ENCODE assay signal across 21 cellular contexts in the genomic region with DNA sequence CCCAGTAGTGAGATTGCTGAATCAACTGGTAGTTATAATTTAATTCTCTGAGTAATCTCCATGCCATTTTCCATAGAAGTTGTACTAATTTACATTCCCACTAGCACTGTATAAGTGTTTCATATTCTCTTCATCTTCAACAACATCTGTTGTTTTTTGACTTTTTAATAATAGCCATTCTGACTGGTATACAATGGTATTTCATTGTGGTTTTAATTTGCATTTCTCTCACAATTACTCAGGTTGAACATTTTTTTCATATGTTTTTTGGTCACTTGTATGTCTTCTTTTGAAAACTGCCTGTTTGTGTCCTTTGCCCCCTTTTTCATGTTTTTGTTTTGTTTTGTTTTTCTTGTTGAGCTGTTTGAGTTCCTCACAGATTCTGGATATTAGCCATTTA.
"Had no signal": no experiment of that assay in that cellular context is flagged by ENCODE, and none has a peak within 500 bp of the region (broad histone marks: within the 10 kb centered on the region; RNA-seq: fewer than 3 reads in every experiment).

No MANE protein-coding gene starts in this region.

- H3K4me3 ChIP-seq: spleen, testis, transverse colon had no signal

- H3K27ac Mint-ChIP-seq: activated naive CD8-positive, alpha-beta T cell; natural killer cell treated with Interleukin-12 subunit alpha and Interleukin-12 subunit beta and Interleukin-15 and Interleukin-18, amount 100 ng/mL, for 72 hours had no signal

- H3K4me3 Mint-ChIP-seq: activated naive CD8-positive, alpha-beta T cell; natural killer cell treated with Interleukin-12 subunit alpha and Interleukin-12 subunit beta and Interleukin-15 and Interleukin-18, amount 100 ng/mL, for 72 hours had no signal

- DNase-seq: activated CD4-positive, alpha-beta T cell treated with anti-CD3 and anti-CD28 coated beads for 4 hours; activated CD4-positive, alpha-beta T cell treated with anti-CD3 and anti-CD28 coated beads, Interleukin-2, amount 50 U/mL, for 4 hours; activated CD4-positive, CD25-positive, alpha-beta regulatory T cell; activated effector memory CD4-positive, alpha-beta T cell treated with Interleukin-2 at 50 U/mL for 16 hours; activated naive CD4-positive, alpha-beta T cell treated with Interleukin-2 at 50 U/mL for 16 hours; activated T-cell treated with anti-CD3 and anti-CD28 coated beads for 4 hours; anterior cingulate cortex; central memory CD4-positive, alpha-beta T cell; head of caudate nucleus; hippocampal formation; left colon; mesenchymal stem cell; right cardiac atrium; spleen; stimulated activated naive CD8-positive, alpha-beta T cell treated with anti-CD3 and anti-CD28 coated beads, Interleukin-15, Interleukin-2, amounts not matched to agents 100 U/mL and 50 U/mL, for 24 hours; testis; transverse colon had no signal

- FAIRE-seq: endothelial cell of umbilical vein, keratinocyte had no signal

- H3K27ac ChIP-seq: spleen, testis, transverse colon had no signal

- H3K27me3 ChIP-seq: spleen, testis, transverse colon had no signal

- ATAC-seq: left colon; natural killer cell treated with Interleukin-12 subunit alpha and Interleukin-12 subunit beta and Interleukin-15 and Interleukin-18, amount 100 ng/mL, for 72 hours; right cardiac atrium; stimulated activated naive CD8-positive, alpha-beta T cell treated with anti-CD3 and anti-CD28 coated beads, Interleukin-15, Interleukin-2, amounts not matched to agents 100 U/mL and 50 U/mL, for 24 hours had no signal

- H3K9me3 ChIP-seq: spleen, testis, transverse colon had no signal

- H3K36me3 ChIP-seq: spleen, transverse colon had no signal

- H3K36me3 Mint-ChIP-seq: activated naive CD8-positive, alpha-beta T cell had no signal

- H3K4me1 ChIP-seq: spleen, testis, transverse colon had no signal
